27 cellular contexts compared by ENCODE assay signal in genomic region chr22:43637861-43638260, GRCh38.
"Had no signal": no experiment of that assay in that cellular context is flagged by ENCODE, and none has a peak within 500 bp of the region (broad histone marks: within the 10 kb centered on the region; RNA-seq: fewer than 3 reads in every experiment).

No MANE protein-coding gene starts in this region.

- H3K27me3 Mint-ChIP-seq: stimulated activated naive CD8-positive, alpha-beta T cell treated with anti-CD3 and anti-CD28 coated beads, Interleukin-15, amount 100 ng/mL, for 72 hours had no signal

- H3K27ac Mint-ChIP-seq: stimulated activated effector memory CD8-positive, alpha-beta T cell treated with anti-CD3 and anti-CD28 coated beads, Interleukin-12 subunit alpha, Interleukin-12 subunit beta, amount 100 ng/mL, for 72 hours; stimulated activated memory B cell treated with anti-CD40 and anti-IgM and Interleukin-4, amounts not matched to agents 10 μg/mL and 1 μg/mL and 100 μg/mL, for 72 hours; stimulated activated naive B cell treated with anti-CD40 and anti-IgM and Interleukin-4, amounts not matched to agents 10 μg/mL and 1 μg/mL and 100 μg/mL, for 72 hours; stimulated activated naive CD8-positive, alpha-beta T cell treated with anti-CD3 and anti-CD28 coated beads, Interleukin-15, amount 100 ng/mL, for 72 hours; stimulated activated naive CD8-positive, alpha-beta T cell treated with anti-CD3 and anti-CD28 coated beads, Interleukin-15, Interleukin-2, amounts not matched to agents 100 ng/mL and 50 ng/mL, for 24 hours had no signal

- DNase-seq: stimulated activated CD4-positive, alpha-beta T cell treated with anti-CD3 and anti-CD28 coated beads, Interleukin-2, amount 100 ng/mL, for 48 hours; stimulated activated CD4-positive, alpha-beta T cell treated with anti-CD3 and anti-CD28 coated beads, Interleukin-4, amount 100 ng/mL, for 1 hour; stimulated activated CD4-positive, alpha-beta T cell treated with anti-CD3 and anti-CD28 coated beads, Interleukin-4, amount 100 ng/mL, for 24 hours; stimulated activated CD4-positive, alpha-beta T cell treated with anti-CD3 and anti-CD28 coated beads, Interleukin-4, amount 100 ng/mL, for 4 hours; stimulated activated CD8-positive, alpha-beta memory T cell treated with anti-CD3 and anti-CD28 coated beads, Interleukin-4, amount 100 ng/mL, for 48 hours; stimulated activated naive B cell treated with anti-CD40 and anti-IgM and Interleukin-4, amounts not matched to agents 10 μg/mL and 1 μg/mL and 100 μg/mL, for 72 hours; stimulated activated naive CD4-positive, alpha-beta T cell; stimulated activated naive CD4-positive, alpha-beta T cell treated with Interleukin-2 at 50 U/mL for 16 hours; stimulated activated naive CD8-positive, alpha-beta T cell treated with anti-CD3 and anti-CD28 coated beads, Interleukin-15, amount 100 ng/mL, for 72 hours; stimulated activated naive CD8-positive, alpha-beta T cell treated with anti-CD3 and anti-CD28 coated beads, Interleukin-15, Interleukin-2, amounts not matched to agents 100 U/mL and 50 U/mL, for 24 hours; stomach; substantia nigra; testis; thyroid gland; tibial artery; transverse colon; trophoblast cell; upper lobe of left lung; upper lobe of right lung; uterus had no signal

- H3K27me3 ChIP-seq: stomach, suprapubic skin, testis, thyroid gland, tibial artery, tibial nerve, transverse colon, upper lobe of left lung, upper lobe of right lung, uterus, vagina had no signal

- H3K27ac ChIP-seq: stomach, suprapubic skin, testis, thoracic aorta, thyroid gland, tibial artery, tibial nerve, transverse colon, upper lobe of left lung, upper lobe of right lung, uterus, vagina had no signal

- H3K9me3 ChIP-seq: suprapubic skin, testis, thyroid gland, uterus, vagina had no signal

- H3K4me1 Mint-ChIP-seq: stimulated activated effector memory CD8-positive, alpha-beta T cell treated with anti-CD3 and anti-CD28 coated beads, Interleukin-12 subunit alpha, Interleukin-12 subunit beta, amount 100 ng/mL, for 72 hours; stimulated activated memory B cell treated with anti-CD40 and anti-IgM and Interleukin-4, amounts not matched to agents 10 μg/mL and 1 μg/mL and 100 μg/mL, for 72 hours; stimulated activated naive B cell treated with anti-CD40 and anti-IgM and Interleukin-4, amounts not matched to agents 10 μg/mL and 1 μg/mL and 100 μg/mL, for 72 hours; stimulated activated naive CD8-positive, alpha-beta T cell treated with anti-CD3 and anti-CD28 coated beads, Interleukin-15, amount 100 ng/mL, for 72 hours had no signal

- H3K4me1 ChIP-seq: stomach, suprapubic skin, testis, thyroid gland, tibial artery, tibial nerve, transverse colon, upper lobe of left lung, upper lobe of right lung, uterus, vagina had no signal

- H3K4me3 Mint-ChIP-seq: stimulated activated effector memory CD8-positive, alpha-beta T cell treated with anti-CD3 and anti-CD28 coated beads, Interleukin-12 subunit alpha, Interleukin-12 subunit beta, amount 100 ng/mL, for 72 hours; stimulated activated memory B cell treated with anti-CD40 and anti-IgM and Interleukin-4, amounts not matched to agents 10 μg/mL and 1 μg/mL and 100 μg/mL, for 72 hours; stimulated activated naive B cell treated with anti-CD40 and anti-IgM and Interleukin-4, amounts not matched to agents 10 μg/mL and 1 μg/mL and 100 μg/mL, for 72 hours; stimulated activated naive CD8-positive, alpha-beta T cell treated with anti-CD3 and anti-CD28 coated beads, Interleukin-15, amount 100 ng/mL, for 72 hours; stimulated activated naive CD8-positive, alpha-beta T cell treated with anti-CD3 and anti-CD28 coated beads, Interleukin-15, Interleukin-2, amounts not matched to agents 100 ng/mL and 50 ng/mL, for 24 hours had no signal

- H3K36me3 ChIP-seq: stomach, suprapubic skin, thoracic aorta, thyroid gland, tibial artery, tibial nerve, transverse colon, upper lobe of left lung, upper lobe of right lung, uterus, vagina had no signal

- H3K36me3 Mint-ChIP-seq: stimulated activated effector memory CD8-positive, alpha-beta T cell treated with anti-CD3 and anti-CD28 coated beads, Interleukin-12 subunit alpha, Interleukin-12 subunit beta, amount 100 ng/mL, for 72 hours had no signal

- ATAC-seq: stimulated activated memory B cell treated with anti-CD40 and anti-IgM and Interleukin-4, amounts not matched to agents 10 μg/mL and 1 μg/mL and 100 μg/mL, for 72 hours; stimulated activated naive B cell treated with anti-CD40 and anti-IgM and Interleukin-4, amounts not matched to agents 10 μg/mL and 1 μg/mL and 100 μg/mL, for 72 hours; stimulated activated naive CD8-positive, alpha-beta T cell treated with anti-CD3 and anti-CD28 coated beads, Interleukin-15, amount 100 ng/mL, for 72 hours; stimulated activated naive CD8-positive, alpha-beta T cell treated with anti-CD3 and anti-CD28 coated beads, Interleukin-15, Interleukin-2, amounts not matched to agents 100 U/mL and 50 U/mL, for 24 hours; upper lobe of right lung had no signal

- H3K4me3 ChIP-seq: stomach, suprapubic skin, testis, thoracic aorta, thyroid gland, tibial artery, tibial nerve, transverse colon, upper lobe of left lung, upper lobe of right lung, uterus, vagina had no signal
